ENCODE assay signal across 22 cellular contexts in genomic region chr4:11013265-11013664, GRCh38.
"Had no signal": no experiment of that assay in that cellular context is flagged by ENCODE, and none has a peak within 500 bp of the region (broad histone marks: within the 10 kb centered on the region; RNA-seq: fewer than 3 reads in every experiment).

No MANE protein-coding gene starts in this region.

- H3K4me3 ChIP-seq: SJSA1, SK-N-MC had no signal

- DNase-seq: KBM-7, MV-4-11, NCI-H1092, NCI-H1105 treated with DMSO at 0.1 percent for 48 hours, NCI-H1417 treated with DMSO at 0.1 percent for 48 hours, NCI-H146, NCI-H1694 treated with DMSO at 0.1 percent for 48 hours, NCI-H1930, NCI-H2081, NCI-H2107, NCI-H226, NCI-H446, NCI-H510A, NCI-H524 treated with DMSO at 0.1 percent for 48 hours, NCI-H69, NCI-H774, Right ventricle myocardium superior, RPMI8226, SIG-M5 had no signal

- FAIRE-seq: RCC 7860 had no signal

- H3K4me1 ChIP-seq: SJSA1 had no signal

- H3K27me3 ChIP-seq: SJSA1 had no signal

- H3K27ac ChIP-seq: SJSA1, SK-N-MC had no signal

- H3K9me3 ChIP-seq: SJSA1 had no signal

- H3K36me3 ChIP-seq: SJSA1 had no signal
